ENCODE assay signal across 8 cellular contexts in genomic region chr11:86511086-86511551, GRCh38.
A peak's percentile ranks its signal among the peaks of the same experiment; 100 is the strongest.
DNase-seq lines count a peak whose midpoint lies in the region; ATAC-seq lines count a peak whose summit lies in the region.

No MANE protein-coding gene starts in this region.

- H3K36me3 ChIP-seq in SJSA1 (no peaks in the 10 kb centered on the region), mucosa of rectum (ENCODE audit: control insufficient read depth in 2 of 2, insufficient read depth in 2 of 2, low read length in 2 of 2) (no peaks in the 10 kb centered on the region)

- H3K36me3 Mint-ChIP-seq in immature natural killer cell, result peaks cover 0 to under 1% (median 0%) of the 10 kb centered on the region in 3 donors

- no peak overlapping the region for H3K27ac Mint-ChIP-seq in immature natural killer cell

- H3K27ac ChIP-seq in SJSA1, result 0 out of 2 replicates have a peak overlapping the region, but pooled peaks have one; percentile 38
- peak overlapping the region; percentile 77 to 85 for H3K27ac ChIP-seq in mucosa of rectum (ENCODE audit: low read depth in 2 of 2, low read length in 2 of 2)

- H3K4me3 Mint-ChIP-seq in immature natural killer cell, result no peak overlapping the region

- DNase-seq in SJSA1 (ENCODE audit: low read depth in 1 of 2, low spot score in 2 of 2) (no peak), COR-L47 (lab: John Stamatoyannopoulos, UW) (no peak), medulla oblongata (ENCODE audit: extremely low spot score) (no peak), immature natural killer cell (no peak), NCI-H446 treated with DMSO at 0.1 percent for 48 hours (lab: John Stamatoyannopoulos, UW) (no peak)

- ATAC-seq in GM18520 (IDR thresholded peaks at IDR 0.05; ENCODE audit: unreplicated experiment) (peak; percentile 35), HG02870 (IDR thresholded peaks at IDR 0.05; ENCODE audit: unreplicated experiment) (peak; percentile 69)

- H3K4me1 Mint-ChIP-seq in immature natural killer cell, result peaks cover 3% of the 10 kb centered on the region in 2 donors

- H3K4me3 ChIP-seq in SJSA1 (no peak overlapping the region), mucosa of rectum (ENCODE audit: low read length in 2 of 2) (peak overlapping the region in 1 of 2 donors; percentile 15)

- H3K27me3 ChIP-seq in SJSA1 (replicated peaks), result no peaks in the 10 kb centered on the region
- no peaks in the 10 kb centered on the region for H3K27me3 ChIP-seq in mucosa of rectum (ENCODE audit: control insufficient read depth in 2 of 2, insufficient read depth in 2 of 2, low read length in 2 of 2)

- no peak overlapping the region for H3K9ac ChIP-seq in mucosa of rectum (ENCODE audit: low read depth in 1 of 2, low read length in 2 of 2)

- H3K4me1 ChIP-seq in SJSA1 (replicated peaks), result peaks cover 19% of the 10 kb centered on the region
- H3K4me1 ChIP-seq in mucosa of rectum (ENCODE audit: control insufficient read depth in 2 of 2, insufficient read depth in 2 of 2, low read length in 2 of 2), result peaks cover 26 to 53% of the 10 kb centered on the region in 2 donors

- H3K27me3 Mint-ChIP-seq in immature natural killer cell (ENCODE audit: low read depth in 3 of 3), result peaks cover 0 to 8% (median 5%) of the 10 kb centered on the region in 3 donors

- H3K9me3 ChIP-seq in SJSA1 (replicated peaks), result no peaks in the 10 kb centered on the region
- peaks cover 0 to 3% of the 10 kb centered on the region in 2 donors for H3K9me3 ChIP-seq in mucosa of rectum (ENCODE audit: control insufficient read depth in 2 of 2, low read length in 2 of 2)

- no peaks in the 10 kb centered on the region for H3K9me3 Mint-ChIP-seq in immature natural killer cell
